10 cellular contexts compared by ENCODE assay signal in genomic region chr3:188390347-188390718, GRCh38.
DNase-seq lines count a peak whose midpoint lies in the region; ATAC-seq, FAIRE-seq and TF ChIP-seq lines count a peak whose summit lies in the region.
"Had no signal": no experiment of that assay in that cellular context is flagged by ENCODE, and none has a peak within 500 bp of the region (broad histone marks: within the 10 kb centered on the region; RNA-seq: fewer than 3 reads in every experiment).

No MANE protein-coding gene starts in this region.

- ATAC-seq in HG03280 (IDR thresholded peaks at IDR 0.05; ENCODE audit: unreplicated experiment) = peak; percentile 23
- ATAC-seq in thoracic aorta (ENCODE audit: insufficient number of reproducible peaks, low FRiP score, low read depth) = no peak

- H3K9me3 ChIP-seq in esophagus squamous epithelium (no peaks in the 10 kb centered on the region), thoracic aorta (no peaks in the 10 kb centered on the region)
- H3K9me3 ChIP-seq: A549 had no signal

- no peak for TF ChIP-seq POLR2A in esophagus squamous epithelium (IDR thresholded peaks at IDR 0.05)

- WGBS in esophagus squamous epithelium, 2 donors = 13 to 15% methylated on average over 4 of the region's 4 CpGs

- H3K36me3 Mint-ChIP-seq in activated CD4-positive, alpha-beta T cell treated with anti-CD3 and anti-CD28 coated beads, Interleukin-2, amount 10 ng/mL, durations not matched to agents 24 days and 14 days (ENCODE audit: low read depth) = peaks cover 5% of the 10 kb centered on the region

- intact Hi-C loops in activated CD4-positive, alpha-beta T cell treated with anti-CD3 and anti-CD28 coated beads, Interleukin-2, amount 10 ng/mL, durations not matched to agents 24 days and 14 days (cut with micrococcal nuclease) = loop anchor here (1.0 to 10.0 kb wide), 6 partner anchors 10 to 468 kb away; no protein-coding TSS in a partner anchor
- intact Hi-C loops in esophagus squamous epithelium (cut with DNase I) = no loop called here

- peak overlapping the region; percentile 90 for H3K27ac Mint-ChIP-seq in activated CD4-positive, alpha-beta T cell treated with anti-CD3 and anti-CD28 coated beads, Interleukin-2, amount 10 ng/mL, durations not matched to agents 24 days and 14 days

- no peaks in the 10 kb centered on the region for H3K27me3 ChIP-seq in esophagus squamous epithelium
- H3K27me3 ChIP-seq in thoracic aorta (replicated peaks; ENCODE audit: insufficient read depth) = no peaks in the 10 kb centered on the region

- no peak for DNase-seq in activated CD4-positive, alpha-beta T cell treated with anti-CD3 and anti-CD28 coated beads, Interleukin-2, amount 10 ng/mL, durations not matched to agents 24 days and 14 days
- DNase-seq in activated CD4-positive, alpha-beta T cell treated with anti-CD3 and anti-CD28 coated beads for 4 hours = no peak
- DNase-seq in esophagus squamous epithelium (lab: John Stamatoyannopoulos, UW) (no peak), thoracic aorta (ENCODE audit: low spot score) (no peak), NCI-H748 (lab: John Stamatoyannopoulos, UW; ENCODE audit: unreplicated experiment) (no peak), HTR-8/SVneo (ENCODE audit: insufficient read length, low spot score) (no peak)
- DNase-seq in stimulated activated CD4-positive, alpha-beta T cell treated with anti-CD3 and anti-CD28 coated beads, Interleukin-2, amount 100 ng/mL, for 48 hours = no peak
- DNase-seq: NCI-H2081 had no signal

- no peak for TF ChIP-seq CTCF in esophagus squamous epithelium (IDR thresholded peaks at IDR 0.05)
- no peak for TF ChIP-seq CTCF in thoracic aorta (IDR thresholded peaks at IDR 0.05)

- H3K27ac ChIP-seq in esophagus squamous epithelium (peak overlapping the region; percentile 72 to 90 (median 86)), thoracic aorta (peak overlapping the region; percentile 21 to 45)
- H3K27ac ChIP-seq: A549 had no signal

- H3K27me3 Mint-ChIP-seq in activated CD4-positive, alpha-beta T cell treated with anti-CD3 and anti-CD28 coated beads, Interleukin-2, amount 10 ng/mL, durations not matched to agents 24 days and 14 days = no peaks in the 10 kb centered on the region

- H3K4me3 ChIP-seq in esophagus squamous epithelium (peak overlapping the region in 1 of 4 donors; percentile 14), thoracic aorta (peak overlapping the region; percentile 25)
- H3K4me3 ChIP-seq: A549 had no signal

- peaks cover 37% of the 10 kb centered on the region for H3K4me1 Mint-ChIP-seq in activated CD4-positive, alpha-beta T cell treated with anti-CD3 and anti-CD28 coated beads, Interleukin-2, amount 10 ng/mL, durations not matched to agents 24 days and 14 days

- H3K36me3 ChIP-seq in esophagus squamous epithelium (no peaks in the 10 kb centered on the region), thoracic aorta (no peaks in the 10 kb centered on the region)

- H3K9me3 Mint-ChIP-seq in activated CD4-positive, alpha-beta T cell treated with anti-CD3 and anti-CD28 coated beads, Interleukin-2, amount 10 ng/mL, durations not matched to agents 24 days and 14 days = peaks cover 5% of the 10 kb centered on the region

- no peak for FAIRE-seq in HTR-8/SVneo (lab: Jason Lieb, UNC)
- FAIRE-seq: A549 had no signal

- peaks cover 16 to 85% (median 27%) of the 10 kb centered on the region in 3 donors for H3K4me1 ChIP-seq in esophagus squamous epithelium
- peaks cover 48 to 94% of the 10 kb centered on the region in 2 donors for H3K4me1 ChIP-seq in thoracic aorta (ENCODE audit: control insufficient read depth in 1 of 2, low read depth in 2 of 2)

- H3K4me3 Mint-ChIP-seq in activated CD4-positive, alpha-beta T cell treated with anti-CD3 and anti-CD28 coated beads, Interleukin-2, amount 10 ng/mL, durations not matched to agents 24 days and 14 days = peak overlapping the region; percentile 49
